14 cellular contexts compared by ENCODE assay signal in the genomic region with DNA sequence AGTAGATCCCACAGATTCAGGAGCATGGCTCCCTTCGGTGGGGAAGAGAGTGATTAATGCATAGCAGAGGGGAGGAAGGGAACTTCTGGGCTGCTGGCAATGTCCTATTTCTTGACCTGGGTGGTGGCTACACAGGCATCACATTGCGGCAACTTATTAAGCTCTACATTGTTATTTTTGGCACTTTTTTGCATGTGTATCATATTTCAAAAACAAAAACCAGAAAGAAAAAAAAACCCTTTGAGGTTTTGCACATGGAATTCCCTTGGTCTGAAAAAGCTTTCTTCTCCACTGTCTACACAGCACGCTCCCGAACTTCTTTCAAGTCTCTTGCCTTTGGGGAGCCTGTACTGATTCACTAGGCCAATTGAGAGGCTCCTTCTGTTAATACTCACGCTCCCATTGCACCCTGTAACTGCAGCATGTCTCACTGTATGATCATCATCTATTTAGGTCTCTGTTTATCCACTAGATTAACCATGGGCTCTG. TPM values are rescaled to one million over a fixed set of nuclear protein-coding genes. Genes with fewer than 3 reads are reported as not detected.
A peak's percentile ranks its signal among the peaks of the same experiment; 100 is the strongest.
DNase-seq lines count a peak whose midpoint lies in the region; ATAC-seq and TF ChIP-seq lines count a peak whose summit lies in the region.
"Had no signal": no experiment of that assay in that cellular context is flagged by ENCODE, and none has a peak within 500 bp of the region (broad histone marks: within the 10 kb centered on the region; RNA-seq: fewer than 3 reads in every experiment).

No MANE protein-coding gene starts in this region.

- ATAC-seq in activated T-helper 17 cell treated with anti-CD3 and anti-CD28 coated beads, Interleukin-2, amount 50 U/mL, for 72 hours (replicated peaks) = no peak
- peak; percentile 73 to 86 (median 82) for ATAC-seq in psoas muscle
- ATAC-seq: PC-3, T-cell had no signal

- no peak for TF ChIP-seq CTCF in psoas muscle (IDR thresholded peaks at IDR 0.05)

- no peaks in the 10 kb centered on the region for H3K9me3 Mint-ChIP-seq in activated T-helper 17 cell treated with anti-CD3 and anti-CD28 coated beads, Interleukin-2, amount 50 U/mL, for 72 hours
- H3K9me3 Mint-ChIP-seq: T-cell had no signal

- no peaks in the 10 kb centered on the region for H3K9me3 ChIP-seq in psoas muscle
- H3K9me3 ChIP-seq: BE2C had no signal

- WGBS in psoas muscle, 3 donors = 62 to 77% (median 63%) methylated on average over 5 of the region's 5 CpGs

- H3K36me3 Mint-ChIP-seq in activated T-helper 17 cell treated with anti-CD3 and anti-CD28 coated beads, Interleukin-2, amount 50 U/mL, for 72 hours (ENCODE audit: low read depth) = peaks cover 97% of the 10 kb centered on the region

- peaks cover 3% of the 10 kb centered on the region for H3K4me1 Mint-ChIP-seq in activated T-helper 17 cell treated with anti-CD3 and anti-CD28 coated beads, Interleukin-2, amount 50 U/mL, for 72 hours

- H3K27me3 Mint-ChIP-seq in activated T-helper 17 cell treated with anti-CD3 and anti-CD28 coated beads, Interleukin-2, amount 50 U/mL, for 72 hours = no peaks in the 10 kb centered on the region
- H3K27me3 Mint-ChIP-seq: activated CD4-positive, alpha-beta T cell treated with anti-CD3 and anti-CD28 coated beads, Interleukin-2, amount 10 ng/mL, durations not matched to agents 24 days and 14 days; T-cell had no signal

- no peaks in the 10 kb centered on the region for H3K27me3 ChIP-seq in psoas muscle (ENCODE audit: insufficient read depth in 3 of 3, low read length in 2 of 3)
- H3K27me3 ChIP-seq: BE2C, brain microvascular endothelial cell had no signal

- H3K4me3 ChIP-seq in psoas muscle = no peak overlapping the region

- peak overlapping the region; percentile 73 for H3K27ac Mint-ChIP-seq in activated T-helper 17 cell treated with anti-CD3 and anti-CD28 coated beads, Interleukin-2, amount 50 U/mL, for 72 hours
- H3K27ac Mint-ChIP-seq: activated CD4-positive, alpha-beta T cell treated with anti-CD3 and anti-CD28 coated beads, Interleukin-2, amount 10 ng/mL, durations not matched to agents 24 days and 14 days; T-cell had no signal

- DNase-seq in H4 (ENCODE audit: low spot score) (peak; percentile 29), fibroblast of peridontal ligament (ENCODE audit: extremely low read depth) (peak; percentile 68), psoas muscle (no peak), HK-2 (ENCODE audit: unreplicated experiment) (no peak), hepatic stellate cell (ENCODE audit: low spot score) (no peak), GF-D8 (lab: John Stamatoyannopoulos, UW) (no peak)
- no peak for DNase-seq in activated CD8-positive, alpha-beta memory T cell treated with anti-CD3 and anti-CD28 coated beads, Interleukin-2, amount 50 U/mL, for 48 hours
- DNase-seq: activated CD4-positive, alpha-beta T cell treated with anti-CD3 and anti-CD28 coated beads, Interleukin-2, amount 10 ng/mL, durations not matched to agents 24 days and 14 days; BE2C; brain microvascular endothelial cell; NCI-H1092; PC-3; T-cell had no signal

- intact Hi-C loops in psoas muscle (cut with DNase I) = no loop called here

- peaks cover 11% of the 10 kb centered on the region for H3K4me1 ChIP-seq in psoas muscle
- H3K4me1 ChIP-seq: BE2C had no signal

- H3K4me3 Mint-ChIP-seq in activated T-helper 17 cell treated with anti-CD3 and anti-CD28 coated beads, Interleukin-2, amount 50 U/mL, for 72 hours = no peak overlapping the region
- H3K4me3 Mint-ChIP-seq: activated CD4-positive, alpha-beta T cell treated with anti-CD3 and anti-CD28 coated beads, Interleukin-2, amount 10 ng/mL, durations not matched to agents 24 days and 14 days; T-cell had no signal

- peaks cover 6 to 46% of the 10 kb centered on the region in 2 donors for H3K36me3 ChIP-seq in psoas muscle (ENCODE audit: insufficient read depth in 1 of 2, low read depth in 1 of 2)
- H3K36me3 ChIP-seq: BE2C, brain microvascular endothelial cell had no signal

- H3K27ac ChIP-seq in psoas muscle = peak overlapping the region; percentile 60

RNA-seq across cellular contexts. Expression of gene CEMIP2, which starts 25.1 kb away (rescaled TPM):
- 27.5 and 33.4 TPM in 2 replicates for total RNA-seq in H4 (2014; rRNA removed; shearing (Covaris generic))
- 10 to 100 TPM; 75.3 to 89.1 TPM for total RNA-seq in activated T-helper 17 cell treated with anti-CD3 and anti-CD28 coated beads, Interleukin-2, amount 50 U/mL, for 72 hours
- 10 to 100 TPM in 3 of 4 donors, 1 to 10 TPM in 1; 9.6 to 20.3 (median 16.2) TPM for total RNA-seq in psoas muscle
- 1 to 10 TPM; 5.9 to 7.6 (median 6.9) TPM for polyA plus RNA-seq in psoas muscle

Comparison
In these comparisons a context has a peak if more than half of its experiments do, and no peak if none do; other contexts are left out.
1. DNase-seq: peak in H4 (single experiment) and fibroblast of peridontal ligament (single experiment); none in psoas muscle (0 of 2), HK-2 (single experiment), hepatic stellate cell (single experiment), activated CD8-positive, alpha-beta memory T cell treated with anti-CD3 and anti-CD28 coated beads, Interleukin-2, amount 50 U/mL, for 48 hours (single experiment) and GF-D8 (single experiment).